In genomic region chr11:107562647-107563208, GRCh38 we compare ENCODE assay signal across 9 cellular contexts. TPM values are rescaled to one million over a fixed set of nuclear protein-coding genes. Genes with fewer than 3 reads are reported as not detected.
DNase-seq lines count a peak whose midpoint lies in the region; ATAC-seq and TF ChIP-seq lines count a peak whose summit lies in the region.
"Had no signal": no experiment of that assay in that cellular context is flagged by ENCODE, and none has a peak within 500 bp of the region (broad histone marks: within the 10 kb centered on the region; RNA-seq: fewer than 3 reads in every experiment).

No MANE protein-coding gene starts in this region.

- no peak overlapping the region for H3K4me2 ChIP-seq in neural progenitor cell

- peak overlapping the region; percentile 17 to 66 (median 56) for H3K27ac Mint-ChIP-seq in brain
- peak overlapping the region; percentile 80 for H3K27ac Mint-ChIP-seq in neural progenitor cell
- H3K27ac Mint-ChIP-seq: endodermal cell had no signal

- H3K4me3 Mint-ChIP-seq in brain (peak overlapping the region; percentile 5 to 98 (median 64)), neural progenitor cell (no peak overlapping the region)
- H3K4me3 Mint-ChIP-seq: endodermal cell had no signal

- H3K27me3 Mint-ChIP-seq in brain = peaks cover 7% of the 10 kb centered on the region
- H3K27me3 Mint-ChIP-seq in neural progenitor cell (ENCODE audit: insufficient read depth, low read depth) = no peaks in the 10 kb centered on the region

- no peaks in the 10 kb centered on the region for H3K4me1 ChIP-seq in neural progenitor cell

- H3K9me3 Mint-ChIP-seq in brain = no peaks in the 10 kb centered on the region
- no peaks in the 10 kb centered on the region for H3K9me3 Mint-ChIP-seq in neural progenitor cell
- H3K9me3 Mint-ChIP-seq: endodermal cell had no signal

- peaks cover 6% of the 10 kb centered on the region for H3K36me3 Mint-ChIP-seq in brain
- H3K36me3 Mint-ChIP-seq in neural progenitor cell = no peaks in the 10 kb centered on the region

- TF ChIP-seq CTCF in brain (conservative IDR thresholded peaks at IDR 0.05) (no peak), neural progenitor cell (IDR thresholded peaks at IDR 0.05) (no peak)

- H4K20me1 ChIP-seq in neural progenitor cell (ENCODE audit: low read depth) = no peaks in the 10 kb centered on the region

- no peak overlapping the region for H3K9ac ChIP-seq in neural progenitor cell

- peaks cover 5% of the 10 kb centered on the region for H3K36me3 ChIP-seq in MG63
- H3K36me3 ChIP-seq in neural progenitor cell = no peaks in the 10 kb centered on the region

- H3K4me1 Mint-ChIP-seq in brain (peaks cover 44% of the 10 kb centered on the region), neural progenitor cell (peaks cover 19% of the 10 kb centered on the region)

- no peak overlapping the region for H2AFZ ChIP-seq in neural progenitor cell (replicated peaks)

- no peaks in the 10 kb centered on the region for H3K9me3 ChIP-seq in MG63
- H3K9me3 ChIP-seq in neural progenitor cell (ENCODE audit: low read depth) = no peaks in the 10 kb centered on the region

- ATAC-seq in GM21786 (IDR thresholded peaks at IDR 0.05; ENCODE audit: unreplicated experiment) (no peak), GM18861 (IDR thresholded peaks at IDR 0.05; ENCODE audit: unreplicated experiment) (no peak)

- no peak overlapping the region for H3K27ac ChIP-seq in neural progenitor cell

- DNase-seq in EL (peak; percentile 87), MG63 (peak; percentile 41), neural progenitor cell (ENCODE audit: low spot score) (no peak)
- no peak for DNase-seq in stimulated activated naive CD4-positive, alpha-beta T cell treated with Interleukin-2 at 50 U/mL for 16 hours (lab: John Stamatoyannopoulos, UW)
- DNase-seq: endodermal cell, NCI-H2171 had no signal

- H3K4me3 ChIP-seq in MG63 (no peak overlapping the region), neural progenitor cell (no peak overlapping the region)

- no peaks in the 10 kb centered on the region for H3F3A ChIP-seq in neural progenitor cell (ENCODE audit: low read depth)

- H3K27me3 ChIP-seq in MG63 (no peaks in the 10 kb centered on the region), neural progenitor cell (no peaks in the 10 kb centered on the region)

- peaks cover 30% of the 10 kb centered on the region for H3K79me2 ChIP-seq in neural progenitor cell (ENCODE audit: low read depth)

RNA-seq across cellular contexts. Expression of gene ALKBH8, which starts 2.8 kb away (rescaled TPM):
- total RNA-seq in MG63 (2014; rRNA removed; shearing (Covaris generic); ENCODE audit: low replicate concordance) = 5.5 and 7.0 TPM in 2 replicates
- polyA plus RNA-seq in brain (ENCODE audit: insufficient read depth, low read depth, low replicate concordance) = 2.2 TPM
- 7.0 and 11.8 TPM in 2 replicates for total RNA-seq in neural progenitor cell (ENCODE audit: low replicate concordance)

RNA-seq across cellular contexts. Expression of gene ELMOD1, which starts 28.2 kb away (rescaled TPM):
- total RNA-seq in MG63 (2014; rRNA removed; shearing (Covaris generic); ENCODE audit: low replicate concordance) = not detected in 2 replicates
- polyA plus RNA-seq in brain (ENCODE audit: insufficient read depth, low read depth, low replicate concordance) = 5.8 TPM
- total RNA-seq in neural progenitor cell (ENCODE audit: low replicate concordance) = 0.19 TPM in 1 of 2 replicates, not detected in the other

Comparison
In these comparisons a context has a peak if more than half of its experiments do, and no peak if none do; other contexts are left out.
1. DNase-seq: peak in EL (single experiment) and MG63 (single experiment); none in neural progenitor cell (single experiment) and stimulated activated naive CD4-positive, alpha-beta T cell treated with Interleukin-2 at 50 U/mL for 16 hours (single experiment).